ENCODE assay signal across 8 cellular contexts in the genomic region with DNA sequence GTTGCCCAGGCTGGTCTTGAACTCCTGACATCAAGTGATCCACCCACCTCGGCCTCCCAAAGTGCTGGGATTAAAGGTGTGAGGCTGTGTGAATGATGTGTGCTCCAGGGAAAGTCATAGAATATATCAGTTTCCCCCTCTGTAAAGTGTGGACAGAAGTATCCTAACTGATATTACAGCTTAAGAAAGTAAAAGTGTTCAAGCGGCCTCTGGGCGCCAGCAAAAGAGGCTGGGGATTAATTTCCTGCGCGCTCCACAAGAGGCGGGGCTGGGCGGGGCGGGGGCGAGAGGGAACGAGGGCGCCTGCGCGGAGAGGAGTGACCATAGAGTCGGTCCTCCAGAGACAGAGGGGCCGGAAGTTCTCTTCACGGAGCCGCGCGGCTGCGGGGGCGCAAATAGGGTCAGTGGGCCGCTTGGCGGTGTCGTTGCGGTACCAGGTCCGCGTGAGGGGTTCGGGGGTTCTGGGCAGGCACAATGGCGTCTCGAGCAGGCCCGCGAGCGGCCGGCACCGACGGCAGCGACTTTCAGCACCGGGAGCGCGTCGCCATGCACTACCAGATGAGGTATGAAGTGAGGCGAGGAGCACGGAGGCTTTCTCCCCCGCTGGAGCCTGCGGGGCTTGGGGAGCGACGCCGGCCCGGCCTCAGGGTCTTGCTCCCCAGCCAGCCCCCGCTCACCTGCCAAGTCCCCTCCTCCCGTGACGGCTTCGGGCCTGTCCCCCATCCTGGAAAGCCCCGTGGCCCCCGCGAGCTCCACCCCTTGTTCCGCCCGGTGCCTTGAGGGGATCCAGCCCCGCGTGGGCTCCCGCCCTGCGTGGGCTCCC. TPM values are rescaled to one million over a fixed set of nuclear protein-coding genes. Genes with fewer than 3 reads are reported as not detected.
DNase-seq lines count a peak whose midpoint lies in the region; ATAC-seq and TF ChIP-seq lines count a peak whose summit lies in the region.

Gene JAGN1 (plus strand): TSS at position 362 of the 823 bp plus-strand sequence. CDS start 113 bp downstream, at position 475.

- H3K4me3 ChIP-seq in AG04449 (ENCODE audit: low read depth, low read length): peak within 1 kb of the TSS; percentile 96
- H3K4me3 ChIP-seq in spleen: peak within 1 kb of the TSS; percentile 60 to 95 (median 82)

- WGBS in spleen, 5 donors: 0 to 2% (median 1%) methylated on average over 32 to 62 of the region's 62 CpGs

- no peaks in the 10 kb centered on the region for H3K27me3 ChIP-seq in spleen (replicated peaks in 1 of 7)

- ATAC-seq in GM18868 (IDR thresholded peaks at IDR 0.05; ENCODE audit: unreplicated experiment) (peak; percentile 73), HG03103 (IDR thresholded peaks at IDR 0.05; ENCODE audit: low read depth, unreplicated experiment) (peak; percentile 76)

- H3K36me3 ChIP-seq in spleen: peaks cover 0 to 28% (median 16%) of the 10 kb centered on the region in 6 donors

- POLR2A ChIA-PET in AG04449 (lab: Yijun Ruan, JAX): interaction anchor here (0.5 to 1.9 kb wide), 4 partner anchors 12 to 44 kb away, joined by 3 to 10 read pairs (median 3); partner anchors contain the start of gene IL17RE

- DNase-seq in AG04449 (ENCODE audit: low read depth, low spot score): no peak
- peak; percentile 43 for DNase-seq in NCI-H345 treated with DMSO at 0.1 percent for 48 hours (lab: John Stamatoyannopoulos, UW; ENCODE audit: unreplicated experiment)
- DNase-seq in activated CD4-positive, CD25-positive, alpha-beta regulatory T cell treated with anti-CD3 and anti-CD28 coated beads, Interleukin-2, amount 50 U/mL, for 16 hours (ENCODE audit: low read depth, low spot score): peak; percentile 76
- DNase-seq in caudate nucleus (lab: John Stamatoyannopoulos, UW): peak in 60 of 61 donors; percentile 51 to 94 (median 86)
- DNase-seq in iris pigment epithelial cell (ENCODE audit: low read depth): peak; percentile 89
- DNase-seq in spleen: peak; percentile 96

- H3K27ac ChIP-seq in caudate nucleus (ENCODE audit: low read depth, low read length) (peak within 1 kb of the TSS; percentile 90), spleen (peak within 1 kb of the TSS; percentile 92 to 100 (median 97))

- CTCF ChIA-PET in AG04449 (lab: Yijun Ruan, JAX): interaction anchor here (0.8 to 2.1 kb wide), 7 partner anchors 9 to 174 kb away, joined by 3 to 7 read pairs (median 4); partner anchors contain the start of genes FANCD2 and IL17RE

- intact Hi-C loops in spleen (cut with DNase I; ENCODE audit: low total_unique reads): no loop called here

- H3K4me1 ChIP-seq in spleen: peaks cover 6 to 56% (median 31%) of the 10 kb centered on the region in 6 donors

- peak in 2 of 3 donors; percentile 17 to 71 for TF ChIP-seq POLR2A in spleen (IDR thresholded peaks at IDR 0.05)

- no peak for TF ChIP-seq CTCF in AG04449 (IDR thresholded peaks at IDR 0.05; ENCODE audit: insufficient read depth, low read length, missing control alignments)
- TF ChIP-seq CTCF in spleen (IDR thresholded peaks at IDR 0.05 in 8 of 11, conservative IDR thresholded peaks at IDR 0.05 in 3 of 11): peak in 5 of 11 experiments; percentile 10 to 35 (median 25)

- H3K9me3 ChIP-seq in spleen: no peaks in the 10 kb centered on the region

RNA-seq across cellular contexts. Expression of gene JAGN1, which starts in this region (rescaled TPM):
- total RNA-seq in spleen: 10 to 100 TPM; 17.1 to 41.3 (median 23.6) TPM
- polyA plus RNA-seq in spleen: 10 to 100 TPM; 22.0 to 33.4 (median 28.1) TPM
